8 cellular contexts compared by ENCODE assay signal in the genomic region with DNA sequence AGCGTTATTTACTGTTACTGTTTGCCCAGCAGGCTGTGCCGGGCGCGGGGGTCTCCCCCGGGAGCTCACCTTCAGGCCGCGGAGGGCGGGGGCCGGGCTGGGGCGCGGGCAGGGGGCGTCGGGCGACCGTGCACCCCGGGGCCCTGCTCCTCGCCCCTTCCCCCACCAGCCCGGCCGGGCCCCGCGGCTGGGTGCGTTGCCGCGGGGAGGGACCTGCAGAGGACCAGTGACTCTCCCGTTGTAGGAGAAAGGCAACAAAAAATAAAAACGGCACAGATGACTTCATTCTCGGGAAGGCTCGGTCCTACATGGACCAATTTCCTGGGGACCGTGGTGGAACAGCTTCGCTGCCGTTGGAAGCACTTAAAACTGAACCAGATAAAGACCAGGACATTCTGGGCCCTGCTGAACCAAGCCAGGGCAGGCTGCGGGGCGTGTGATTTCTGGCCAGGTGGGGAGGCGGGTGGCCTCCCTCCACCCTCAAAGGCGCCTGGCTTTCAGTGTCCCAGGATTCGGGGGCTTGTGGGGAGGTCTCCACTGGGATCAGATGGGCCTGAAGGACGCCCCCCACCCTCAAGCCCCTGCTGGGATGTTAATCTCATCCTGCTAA. TPM values are rescaled to one million over a fixed set of nuclear protein-coding genes. Genes with fewer than 3 reads are reported as not detected.
DNase-seq lines count a peak whose midpoint lies in the region; ATAC-seq and TF ChIP-seq lines count a peak whose summit lies in the region.

No MANE protein-coding gene starts in this region.

- peak overlapping the region; percentile 57 to 63 for H3K4me3 Mint-ChIP-seq in activated T-cell treated with anti-CD3 and anti-CD28 coated beads, Interleukin-2, amount 50 U/mL, for 72 hours

- H3K9me3 Mint-ChIP-seq in activated T-cell treated with anti-CD3 and anti-CD28 coated beads, Interleukin-2, amount 50 U/mL, for 72 hours = no peaks in the 10 kb centered on the region

- peaks cover 18% of the 10 kb centered on the region for H3K4me1 ChIP-seq in lower lobe of right lung
- H3K4me1 ChIP-seq in uterus = peaks cover 0 to 6% of the 10 kb centered on the region in 2 donors

- intact Hi-C loops in lower lobe of right lung (cut with DNase I) (no loop called here), uterus (cut with DNase I; ENCODE audit: low total_unique reads) (loop anchor here (10.0 kb wide), 1 partner anchor 218 kb away; no protein-coding TSS in a partner anchor)

- ATAC-seq in activated T-cell treated with anti-CD3 and anti-CD28 coated beads, Interleukin-2, amount 50 U/mL, for 72 hours (replicated peaks in 1 of 2) = no peak
- peak in 1 of 2 donors; percentile 3 for ATAC-seq in lower lobe of right lung
- ATAC-seq in HG02798 (IDR thresholded peaks at IDR 0.05; ENCODE audit: poor library complexity, unreplicated experiment) = no peak

- H3K27me3 ChIP-seq in lower lobe of right lung (ENCODE audit: low read depth) = peaks cover 5% of the 10 kb centered on the region
- H3K27me3 ChIP-seq in uterus = no peaks in the 10 kb centered on the region

- H3K4me3 ChIP-seq in lower lobe of right lung (peak overlapping the region; percentile 55), uterus (peak overlapping the region in 1 of 2 donors; percentile 51)

- no peak for DNase-seq in activated T-cell treated with anti-CD3 and anti-CD28 coated beads, Interleukin-2, amount 50 U/mL, for 72 hours
- DNase-seq in activated T-cell treated with anti-CD3 and anti-CD28 coated beads, Interleukin-2, amount 50 U/mL, for 1 hour = no peak
- DNase-seq in cerebellar cortex (ENCODE audit: low spot score) = peak; percentile 51
- peak; percentile 39 for DNase-seq in lower lobe of right lung
- DNase-seq in uterus = no peak
- DNase-seq in stimulated activated CD4-positive, alpha-beta T cell treated with anti-CD3 and anti-CD28 coated beads, Interleukin-4, amount 100 ng/mL, for 4 hours = no peak
- DNase-seq in activated CD4-positive, alpha-beta T cell treated with anti-CD3 and anti-CD28 coated beads for 4 hours = no peak

- TF ChIP-seq CTCF in lower lobe of right lung (IDR thresholded peaks at IDR 0.05) = no peak
- no peak for TF ChIP-seq CTCF in uterus (IDR thresholded peaks at IDR 0.05)

- H3K27ac ChIP-seq in lower lobe of right lung = peak overlapping the region; percentile 95
- H3K27ac ChIP-seq in uterus = peak overlapping the region; percentile 85 to 88

- H3K27me3 Mint-ChIP-seq in activated T-cell treated with anti-CD3 and anti-CD28 coated beads, Interleukin-2, amount 50 U/mL, for 72 hours (ENCODE audit: low read depth) = peaks cover 30% of the 10 kb centered on the region

- peaks cover 5% of the 10 kb centered on the region for H3K4me1 Mint-ChIP-seq in activated T-cell treated with anti-CD3 and anti-CD28 coated beads, Interleukin-2, amount 50 U/mL, for 72 hours (ENCODE audit: low read depth)

- H3K9me3 ChIP-seq in lower lobe of right lung (no peaks in the 10 kb centered on the region), uterus (no peaks in the 10 kb centered on the region)

- no peaks in the 10 kb centered on the region for H3K36me3 ChIP-seq in lower lobe of right lung
- no peaks in the 10 kb centered on the region for H3K36me3 ChIP-seq in uterus

- TF ChIP-seq POLR2A in uterus (IDR thresholded peaks at IDR 0.05) = peak in 1 of 2 donors; percentile 21

- H3K36me3 Mint-ChIP-seq in activated T-cell treated with anti-CD3 and anti-CD28 coated beads, Interleukin-2, amount 50 U/mL, for 72 hours (ENCODE audit: insufficient read depth in 2 of 2) = no peaks in the 10 kb centered on the region

- H3K27ac Mint-ChIP-seq in activated T-cell treated with anti-CD3 and anti-CD28 coated beads, Interleukin-2, amount 50 U/mL, for 72 hours = no peak overlapping the region

RNA-seq across cellular contexts. Expression of a gene that starts 57.3 kb away (rescaled TPM):
- not detected for total RNA-seq in activated T-cell treated with anti-CD3 and anti-CD28 coated beads, Interleukin-2, amount 50 U/mL, for 72 hours
- total RNA-seq in lower lobe of right lung (not detected), uterus (under 1 TPM in 1 of 4 donors, not detected in 3; 0.48 TPM)

Comparison
In these comparisons a context has a peak if more than half of its experiments do, and no peak if none do; other contexts are left out.
1. DNase-seq: peak in cerebellar cortex (single experiment) and lower lobe of right lung (single experiment); none in activated T-cell treated with anti-CD3 and anti-CD28 coated beads, Interleukin-2, amount 50 U/mL, for 72 hours (0 of 2), activated T-cell treated with anti-CD3 and anti-CD28 coated beads, Interleukin-2, amount 50 U/mL, for 1 hour (single experiment), uterus (0 of 2), stimulated activated CD4-positive, alpha-beta T cell treated with anti-CD3 and anti-CD28 coated beads, Interleukin-4, amount 100 ng/mL, for 4 hours (0 of 2) and activated CD4-positive, alpha-beta T cell treated with anti-CD3 and anti-CD28 coated beads for 4 hours (0 of 2).